In genomic region chr17:77247048-77247541, GRCh38 we compare ENCODE assay signal across 1 cellular context.
TF ChIP-seq lines count a peak whose summit lies in the region.

No MANE protein-coding gene starts in this region.

TF ChIP-seq in HepG2, 621 proteins besides CTCF, POLR2A, EP300 and RAD21 (continued from another document and continues in another):
- TF ChIP-seq REST (IDR thresholded peaks at IDR 0.05; ENCODE audit: borderline replicate concordance in 1 of 2, low read depth in 1 of 2, low read length in 2 of 2) (no peak), MEIS2 (CRISPR knock-in tag; IDR thresholded peaks at IDR 0.05) (no peak), ZBTB33 (CRISPR knock-in tag; IDR thresholded peaks at IDR 0.05) (no peak), GABPA (IDR thresholded peaks at IDR 0.05; ENCODE audit: low read depth, low read length) (no peak), GABPA (CRISPR knock-in tag; IDR thresholded peaks at IDR 0.05; ENCODE audit: low read depth) (no peak), ZNF256 (CRISPR knock-in tag; conservative IDR thresholded peaks at IDR 0.05) (no peak), RNF219 (CRISPR knock-in tag; IDR thresholded peaks at IDR 0.05) (no peak), SP2 (CRISPR knock-in tag; IDR thresholded peaks at IDR 0.05) (no peak), ZNF292 (CRISPR knock-in tag; IDR thresholded peaks at IDR 0.05; ENCODE audit: borderline replicate concordance, low read depth) (no peak), ERF (CRISPR knock-in tag; IDR thresholded peaks at IDR 0.05) (peak; percentile 74), ZSCAN22 (CRISPR knock-in tag; IDR thresholded peaks at IDR 0.05) (no peak), MTA1 (CRISPR knock-in tag; IDR thresholded peaks at IDR 0.05; ENCODE audit: borderline replicate concordance) (peak; percentile 71; the same call in 1 of the 2 replicates), NFRKB (IDR thresholded peaks at IDR 0.05) (no peak), GMEB2 (CRISPR knock-in tag; IDR thresholded peaks at IDR 0.05; ENCODE audit: low read depth) (no peak), ZFP1 (CRISPR knock-in tag; IDR thresholded peaks at IDR 0.05) (no peak), HIC2 (CRISPR knock-in tag; IDR thresholded peaks at IDR 0.05; ENCODE audit: low read depth) (0 out of 2 replicates have a peak, but pooled peaks have one; percentile 46), ZSCAN21 (CRISPR knock-in tag; IDR thresholded peaks at IDR 0.05; ENCODE audit: borderline replicate concordance) (peak; percentile 72; the same call in 1 of the 2 replicates), NFYB (CRISPR knock-in tag; IDR thresholded peaks at IDR 0.05) (no peak), KIAA2018 (CRISPR knock-in tag; IDR thresholded peaks at IDR 0.05; ENCODE audit: borderline replicate concordance) (no peak), MXD3 (CRISPR knock-in tag; IDR thresholded peaks at IDR 0.05) (no peak), ZNF550 (CRISPR knock-in tag; IDR thresholded peaks at IDR 0.05; ENCODE audit: borderline replicate concordance) (no peak), KDM6A (CRISPR knock-in tag; IDR thresholded peaks at IDR 0.05; ENCODE audit: low read depth) (no peak), PLRG1 (conservative IDR thresholded peaks at IDR 0.05) (no peak), ELF1 (CRISPR knock-in tag; IDR thresholded peaks at IDR 0.05) (0 out of 2 replicates have a peak, but pooled peaks have one; percentile 19), ZNF616 (CRISPR knock-in tag; IDR thresholded peaks at IDR 0.05; ENCODE audit: low read depth) (no peak), ZNF563 (CRISPR knock-in tag; IDR thresholded peaks at IDR 0.05) (peak; percentile 67; the same call in 1 of the 2 replicates), ZNF597 (CRISPR knock-in tag; IDR thresholded peaks at IDR 0.05) (no peak), RFXAP (CRISPR knock-in tag; IDR thresholded peaks at IDR 0.05; ENCODE audit: borderline replicate concordance) (0 out of 2 replicates have a peak, but pooled peaks have one; percentile 48)
